ENCODE assay signal across 1 cellular context in the genomic region with DNA sequence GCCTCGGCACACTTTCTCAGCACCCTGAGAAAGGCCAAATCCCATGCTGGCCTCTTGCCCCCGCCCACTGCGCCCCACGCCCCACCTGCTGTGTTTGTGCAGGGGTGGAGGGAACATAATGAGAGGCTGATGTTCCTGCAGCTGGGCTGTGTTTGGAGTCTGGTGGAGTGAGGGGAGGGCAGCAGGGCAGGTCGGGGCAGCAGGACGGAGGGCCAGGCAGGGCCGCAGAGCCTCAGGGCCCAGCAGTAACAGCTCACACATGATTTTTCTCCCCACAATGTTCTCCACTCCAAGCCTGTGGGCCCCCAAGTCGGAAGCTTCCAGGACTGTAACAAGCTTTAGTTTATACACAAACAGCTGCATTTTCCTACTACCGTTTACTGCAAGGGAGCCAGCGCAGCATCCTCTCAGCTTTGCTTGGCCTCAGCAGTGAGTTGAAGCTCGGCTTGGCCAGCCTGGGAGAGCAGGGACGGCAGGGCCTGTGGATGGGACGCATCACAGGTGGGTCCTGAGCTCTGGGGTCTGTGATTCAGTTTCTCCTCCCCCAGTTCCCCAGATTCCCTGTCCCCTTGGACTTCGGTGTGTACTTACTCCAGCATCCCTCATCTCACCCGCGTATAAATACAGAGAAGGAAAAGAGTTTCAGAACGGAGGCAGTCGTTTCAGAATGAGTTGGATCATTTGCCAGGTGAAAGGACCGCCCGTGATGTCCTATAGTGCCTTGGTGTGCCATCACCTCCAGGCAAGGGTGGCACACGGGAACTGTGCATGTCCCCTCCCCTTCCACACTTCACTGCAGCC.
TF ChIP-seq lines count a peak whose summit lies in the region.

No MANE protein-coding gene starts in this region.

TF ChIP-seq in SK-N-SH, 30 proteins besides CTCF, POLR2A, EP300 and RAD21 (continued from another document):
- TF ChIP-seq REST (IDR thresholded peaks at IDR 0.05; ENCODE audit: low read depth, low read length) (no peak), FOXM1 (IDR thresholded peaks at IDR 0.05; ENCODE audit: low read depth) (no peak), FOXJ3 (CRISPR knock-in tag; IDR thresholded peaks at IDR 0.05) (no peak), YY1 (IDR thresholded peaks at IDR 0.05; ENCODE audit: low read depth) (no peak), FOSL2 (IDR thresholded peaks at IDR 0.05; ENCODE audit: borderline replicate concordance, low read depth) (no peak), ELF1 (IDR thresholded peaks at IDR 0.05) (no peak), GABPA (IDR thresholded peaks at IDR 0.05; ENCODE audit: low read depth) (no peak), IRF3 (IDR thresholded peaks at IDR 0.05; ENCODE audit: low read depth, low read length) (no peak), SMC3 (IDR thresholded peaks at IDR 0.05; ENCODE audit: low read depth, low read length) (no peak), SIN3A (IDR thresholded peaks at IDR 0.05; ENCODE audit: borderline replicate concordance, low read depth, low read length) (no peak)
